In genomic region chr22:50576806-50577696, GRCh38 we compare ENCODE assay signal across 1 cellular context.
TF ChIP-seq lines count a peak whose summit lies in the region.

No MANE protein-coding gene starts in this region.

TF ChIP-seq in GM23338, 12 proteins besides CTCF, POLR2A, EP300 and RAD21:
- TF ChIP-seq NANOG (IDR thresholded peaks at IDR 0.05; ENCODE audit: borderline replicate concordance): no peak
- TF ChIP-seq ZNF331 (CRISPR knock-in tag; IDR thresholded peaks at IDR 0.05; ENCODE audit: low read depth): no peak
- TF ChIP-seq ZNF114 (CRISPR knock-in tag; IDR thresholded peaks at IDR 0.05): no peak
- no peak for TF ChIP-seq EZH2phosphoT487 (IDR thresholded peaks at IDR 0.05; ENCODE audit: unreplicated experiment)
- TF ChIP-seq JUNB (IDR thresholded peaks at IDR 0.05; ENCODE audit: unreplicated experiment): no peak
- no peak for TF ChIP-seq STAT1 (IDR thresholded peaks at IDR 0.05; ENCODE audit: unreplicated experiment)
- TF ChIP-seq CREB1 (CRISPR knock-in tag; IDR thresholded peaks at IDR 0.05; ENCODE audit: low read depth): no peak
- TF ChIP-seq, protein P1, sequence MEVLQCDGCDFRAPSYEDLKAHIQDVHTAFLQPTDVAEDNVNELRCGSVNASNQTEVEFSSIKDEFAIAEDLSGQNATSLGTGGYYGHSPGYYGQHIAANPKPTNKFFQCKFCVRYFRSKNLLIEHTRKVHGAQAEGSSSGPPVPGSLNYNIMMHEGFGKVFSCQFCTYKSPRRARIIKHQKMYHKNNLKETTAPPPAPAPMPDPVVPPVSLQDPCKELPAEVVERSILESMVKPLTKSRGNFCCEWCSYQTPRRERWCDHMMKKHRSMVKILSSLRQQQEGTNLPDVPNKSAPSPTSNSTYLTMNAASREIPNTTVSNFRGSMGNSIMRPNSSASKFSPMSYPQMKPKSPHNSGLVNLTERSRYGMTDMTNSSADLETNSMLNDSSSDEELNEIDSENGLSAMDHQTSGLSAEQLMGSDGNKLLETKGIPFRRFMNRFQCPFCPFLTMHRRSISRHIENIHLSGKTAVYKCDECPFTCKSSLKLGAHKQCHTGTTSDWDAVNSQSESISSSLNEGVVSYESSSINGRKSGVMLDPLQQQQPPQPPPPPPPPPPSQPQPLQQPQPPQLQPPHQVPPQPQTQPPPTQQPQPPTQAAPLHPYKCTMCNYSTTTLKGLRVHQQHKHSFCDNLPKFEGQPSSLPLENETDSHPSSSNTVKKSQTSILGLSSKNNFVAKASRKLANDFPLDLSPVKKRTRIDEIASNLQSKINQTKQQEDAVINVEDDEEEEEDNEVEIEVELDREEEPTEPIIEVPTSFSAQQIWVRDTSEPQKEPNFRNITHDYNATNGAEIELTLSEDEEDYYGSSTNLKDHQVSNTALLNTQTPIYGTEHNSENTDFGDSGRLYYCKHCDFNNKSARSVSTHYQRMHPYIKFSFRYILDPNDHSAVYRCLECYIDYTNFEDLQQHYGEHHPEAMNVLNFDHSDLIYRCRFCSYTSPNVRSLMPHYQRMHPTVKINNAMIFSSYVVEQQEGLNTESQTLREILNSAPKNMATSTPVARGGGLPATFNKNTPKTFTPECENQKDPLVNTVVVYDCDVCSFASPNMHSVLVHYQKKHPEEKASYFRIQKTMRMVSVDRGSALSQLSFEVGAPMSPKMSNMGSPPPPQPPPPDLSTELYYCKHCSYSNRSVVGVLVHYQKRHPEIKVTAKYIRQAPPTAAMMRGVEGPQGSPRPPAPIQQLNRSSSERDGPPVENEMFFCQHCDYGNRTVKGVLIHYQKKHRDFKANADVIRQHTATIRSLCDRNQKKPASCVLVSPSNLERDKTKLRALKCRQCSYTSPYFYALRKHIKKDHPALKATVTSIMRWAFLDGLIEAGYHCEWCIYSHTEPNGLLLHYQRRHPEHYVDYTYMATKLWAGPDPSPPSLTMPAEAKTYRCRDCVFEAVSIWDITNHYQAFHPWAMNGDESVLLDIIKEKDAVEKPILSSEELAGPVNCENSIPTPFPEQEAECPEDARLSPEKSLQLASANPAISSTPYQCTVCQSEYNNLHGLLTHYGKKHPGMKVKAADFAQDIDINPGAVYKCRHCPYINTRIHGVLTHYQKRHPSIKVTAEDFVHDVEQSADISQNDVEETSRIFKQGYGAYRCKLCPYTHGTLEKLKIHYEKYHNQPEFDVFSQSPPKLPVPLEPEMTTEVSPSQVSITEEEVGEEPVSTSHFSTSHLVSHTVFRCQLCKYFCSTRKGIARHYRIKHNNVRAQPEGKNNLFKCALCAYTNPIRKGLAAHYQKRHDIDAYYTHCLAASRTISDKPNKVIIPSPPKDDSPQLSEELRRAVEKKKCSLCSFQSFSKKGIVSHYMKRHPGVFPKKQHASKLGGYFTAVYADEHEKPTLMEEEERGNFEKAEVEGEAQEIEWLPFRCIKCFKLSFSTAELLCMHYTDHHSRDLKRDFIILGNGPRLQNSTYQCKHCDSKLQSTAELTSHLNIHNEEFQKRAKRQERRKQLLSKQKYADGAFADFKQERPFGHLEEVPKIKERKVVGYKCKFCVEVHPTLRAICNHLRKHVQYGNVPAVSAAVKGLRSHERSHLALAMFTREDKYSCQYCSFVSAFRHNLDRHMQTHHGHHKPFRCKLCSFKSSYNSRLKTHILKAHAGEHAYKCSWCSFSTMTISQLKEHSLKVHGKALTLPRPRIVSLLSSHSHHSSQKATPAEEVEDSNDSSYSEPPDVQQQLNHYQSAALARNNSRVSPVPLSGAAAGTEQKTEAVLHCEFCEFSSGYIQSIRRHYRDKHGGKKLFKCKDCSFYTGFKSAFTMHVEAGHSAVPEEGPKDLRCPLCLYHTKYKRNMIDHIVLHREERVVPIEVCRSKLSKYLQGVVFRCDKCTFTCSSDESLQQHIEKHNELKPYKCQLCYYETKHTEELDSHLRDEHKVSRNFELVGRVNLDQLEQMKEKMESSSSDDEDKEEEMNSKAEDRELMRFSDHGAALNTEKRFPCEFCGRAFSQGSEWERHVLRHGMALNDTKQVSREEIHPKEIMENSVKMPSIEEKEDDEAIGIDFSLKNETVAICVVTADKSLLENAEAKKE (CRISPR knock-in tag; IDR thresholded peaks at IDR 0.05): no peak
- TF ChIP-seq, protein P2, sequence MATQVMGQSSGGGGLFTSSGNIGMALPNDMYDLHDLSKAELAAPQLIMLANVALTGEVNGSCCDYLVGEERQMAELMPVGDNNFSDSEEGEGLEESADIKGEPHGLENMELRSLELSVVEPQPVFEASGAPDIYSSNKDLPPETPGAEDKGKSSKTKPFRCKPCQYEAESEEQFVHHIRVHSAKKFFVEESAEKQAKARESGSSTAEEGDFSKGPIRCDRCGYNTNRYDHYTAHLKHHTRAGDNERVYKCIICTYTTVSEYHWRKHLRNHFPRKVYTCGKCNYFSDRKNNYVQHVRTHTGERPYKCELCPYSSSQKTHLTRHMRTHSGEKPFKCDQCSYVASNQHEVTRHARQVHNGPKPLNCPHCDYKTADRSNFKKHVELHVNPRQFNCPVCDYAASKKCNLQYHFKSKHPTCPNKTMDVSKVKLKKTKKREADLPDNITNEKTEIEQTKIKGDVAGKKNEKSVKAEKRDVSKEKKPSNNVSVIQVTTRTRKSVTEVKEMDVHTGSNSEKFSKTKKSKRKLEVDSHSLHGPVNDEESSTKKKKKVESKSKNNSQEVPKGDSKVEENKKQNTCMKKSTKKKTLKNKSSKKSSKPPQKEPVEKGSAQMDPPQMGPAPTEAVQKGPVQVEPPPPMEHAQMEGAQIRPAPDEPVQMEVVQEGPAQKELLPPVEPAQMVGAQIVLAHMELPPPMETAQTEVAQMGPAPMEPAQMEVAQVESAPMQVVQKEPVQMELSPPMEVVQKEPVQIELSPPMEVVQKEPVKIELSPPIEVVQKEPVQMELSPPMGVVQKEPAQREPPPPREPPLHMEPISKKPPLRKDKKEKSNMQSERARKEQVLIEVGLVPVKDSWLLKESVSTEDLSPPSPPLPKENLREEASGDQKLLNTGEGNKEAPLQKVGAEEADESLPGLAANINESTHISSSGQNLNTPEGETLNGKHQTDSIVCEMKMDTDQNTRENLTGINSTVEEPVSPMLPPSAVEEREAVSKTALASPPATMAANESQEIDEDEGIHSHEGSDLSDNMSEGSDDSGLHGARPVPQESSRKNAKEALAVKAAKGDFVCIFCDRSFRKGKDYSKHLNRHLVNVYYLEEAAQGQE (IDR thresholded peaks at IDR 0.05; ENCODE audit: unreplicated experiment): no peak
- TF ChIP-seq, protein P3, sequence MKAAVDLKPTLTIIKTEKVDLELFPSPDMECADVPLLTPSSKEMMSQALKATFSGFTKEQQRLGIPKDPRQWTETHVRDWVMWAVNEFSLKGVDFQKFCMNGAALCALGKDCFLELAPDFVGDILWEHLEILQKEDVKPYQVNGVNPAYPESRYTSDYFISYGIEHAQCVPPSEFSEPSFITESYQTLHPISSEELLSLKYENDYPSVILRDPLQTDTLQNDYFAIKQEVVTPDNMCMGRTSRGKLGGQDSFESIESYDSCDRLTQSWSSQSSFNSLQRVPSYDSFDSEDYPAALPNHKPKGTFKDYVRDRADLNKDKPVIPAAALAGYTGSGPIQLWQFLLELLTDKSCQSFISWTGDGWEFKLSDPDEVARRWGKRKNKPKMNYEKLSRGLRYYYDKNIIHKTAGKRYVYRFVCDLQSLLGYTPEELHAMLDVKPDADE (IDR thresholded peaks at IDR 0.05): no peak
